In the genomic region with DNA sequence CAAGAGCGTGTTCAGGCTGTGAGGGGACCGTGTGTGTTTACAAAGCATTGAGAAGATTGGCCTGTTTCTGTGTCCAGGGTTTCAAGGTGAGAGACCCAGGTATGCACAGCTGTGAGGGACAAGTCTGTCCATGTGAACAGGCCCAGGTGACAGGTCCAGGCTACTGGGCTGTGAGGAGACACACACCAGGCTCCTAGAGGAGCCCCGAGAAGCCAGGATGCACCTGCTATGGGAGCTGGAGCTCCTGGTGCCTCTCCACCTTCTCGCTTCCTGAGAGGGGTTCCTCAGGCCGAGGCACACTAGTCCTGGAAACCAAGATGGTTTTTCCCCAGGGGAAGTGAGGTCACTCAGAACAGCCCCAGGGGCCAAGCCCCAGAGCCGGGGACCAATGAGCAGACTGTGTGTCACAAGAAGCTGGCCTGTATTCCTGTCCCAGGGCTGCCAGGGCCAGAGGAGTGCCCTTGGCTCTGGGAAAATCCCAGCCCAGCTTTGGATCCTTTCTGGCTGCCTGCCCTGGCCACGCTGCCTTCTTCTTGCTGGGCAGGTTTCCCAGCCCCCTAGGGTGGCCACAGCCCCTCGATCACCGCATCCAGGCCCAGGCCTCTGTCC, we compare ENCODE assay signal across 8 cellular contexts.
DNase-seq lines count a peak whose midpoint lies in the region; ATAC-seq, FAIRE-seq and TF ChIP-seq lines count a peak whose summit lies in the region.

No MANE protein-coding gene starts in this region.

- DNase-seq in DND-41, result no peak
- DNase-seq in coronary artery (ENCODE audit: low spot score), result no peak
- peak; percentile 69 for DNase-seq in myocyte (ENCODE audit: low read depth)
- DNase-seq in GM12891 (ENCODE audit: insufficient read length, low spot score), result no peak
- no peak for DNase-seq in activated CD4-positive, CD25-positive, alpha-beta regulatory T cell (lab: John Stamatoyannopoulos, UW)
- no peak for DNase-seq in HT-29 (ENCODE audit: low spot score)
- DNase-seq in mesenteric fat pad (ENCODE audit: low spot score), result no peak

- no peak for FAIRE-seq in GM12891 (lab: Jason Lieb, UNC)

- H3K4me3 ChIP-seq in DND-41 (ENCODE audit: low read depth in 1 of 2, low read length in 2 of 2), result no peak overlapping the region
- H3K4me3 ChIP-seq in coronary artery, result no peak overlapping the region

- H3K9ac ChIP-seq in DND-41 (ENCODE audit: low read depth, low read length), result no peak overlapping the region

- peaks cover 12% of the 10 kb centered on the region for H3K79me2 ChIP-seq in DND-41 (ENCODE audit: insufficient read depth, low read length)

- no peak overlapping the region for H3K4me2 ChIP-seq in DND-41 (ENCODE audit: insufficient read depth, low read length)

- H3K4me1 ChIP-seq in DND-41 (ENCODE audit: insufficient read depth, low read length), result no peaks in the 10 kb centered on the region

- TF ChIP-seq CTCF in DND-41 (IDR thresholded peaks at IDR 0.05; ENCODE audit: borderline replicate concordance, extremely low read depth, low read length, poor library complexity, severe bottlenecking) (no peak), coronary artery (IDR thresholded peaks at IDR 0.05) (no peak)

- H3K27me3 ChIP-seq in DND-41 (ENCODE audit: insufficient read depth, low read length, poor library complexity), result no peaks in the 10 kb centered on the region

- ATAC-seq in DND-41 (ENCODE audit: insufficient read depth, low read depth) (no peak), HG02885 (IDR thresholded peaks at IDR 0.05; ENCODE audit: poor library complexity, unreplicated experiment) (peak; percentile 62)

- H4K20me1 ChIP-seq in DND-41 (ENCODE audit: insufficient read depth, low read length), result peaks cover 72% of the 10 kb centered on the region

- H2AFZ ChIP-seq in DND-41 (ENCODE audit: low read depth, low read length), result no peak overlapping the region

- H3K27ac ChIP-seq in DND-41 (ENCODE audit: low read length) (peak overlapping the region; percentile 29; the same call in 1 of the 2 replicates), coronary artery (peak overlapping the region; percentile 38 to 68)

- TF ChIP-seq POLR2A in GM12891 (IDR thresholded peaks at IDR 0.05; ENCODE audit: low read depth, low read length), result no peak

- peaks cover 39% of the 10 kb centered on the region for H3K36me3 ChIP-seq in DND-41 (ENCODE audit: insufficient read depth, low read length)

- H3K9me3 ChIP-seq in DND-41 (ENCODE audit: insufficient read depth, low read length, severe bottlenecking), result no peaks in the 10 kb centered on the region

TF ChIP-seq in GM12891, 5 proteins besides CTCF, POLR2A, EP300 and RAD21:
- TF ChIP-seq POU2F2 (IDR thresholded peaks at IDR 0.05; ENCODE audit: low read depth, low read length) (no peak), POLR2AphosphoS5 (IDR thresholded peaks at IDR 0.05; ENCODE audit: low read depth, low read length) (no peak), TAF1 (IDR thresholded peaks at IDR 0.05; ENCODE audit: low read depth, low read length) (no peak), PAX5 (IDR thresholded peaks at IDR 0.05; ENCODE audit: insufficient read depth, low read length, severe bottlenecking) (no peak), SPI1 (IDR thresholded peaks at IDR 0.05; ENCODE audit: low read depth, low read length) (no peak; the same call in 1 of the 2 replicates)
